In genomic region chr12:4943067-4943937, GRCh38 we compare ENCODE assay signal across 12 cellular contexts. TPM values are rescaled to one million over a fixed set of nuclear protein-coding genes. Genes with fewer than 3 reads are reported as not detected.
DNase-seq lines count a peak whose midpoint lies in the region; ATAC-seq lines count a peak whose summit lies in the region.
"Had no signal": no experiment of that assay in that cellular context is flagged by ENCODE, and none has a peak within 500 bp of the region (broad histone marks: within the 10 kb centered on the region; RNA-seq: fewer than 3 reads in every experiment).

No MANE protein-coding gene starts in this region.

- peak overlapping the region in 4 of 8 donors; percentile 10 to 51 (median 38) for H3K4me3 Mint-ChIP-seq in naive B cell
- H3K4me3 Mint-ChIP-seq: GM23338, neural crest cell had no signal

- H3K4me1 Mint-ChIP-seq in naive B cell = peaks cover 17 to 19% (median 19%) of the 10 kb centered on the region in 3 donors

- peaks cover 0 to 7% (median 5%) of the 10 kb centered on the region in 3 donors for H3K27me3 Mint-ChIP-seq in naive B cell

- peaks cover 0 to 1% (median 0%) of the 10 kb centered on the region in 7 donors for H3K9me3 Mint-ChIP-seq in naive B cell
- H3K9me3 Mint-ChIP-seq: GM23338, neural crest cell had no signal

- peak; percentile 84 for ATAC-seq in GM19023 (IDR thresholded peaks at IDR 0.05; ENCODE audit: unreplicated experiment)
- ATAC-seq in GM21576 (IDR thresholded peaks at IDR 0.05; ENCODE audit: unreplicated experiment) = peak; percentile 87
- peak; percentile 81 for ATAC-seq in HG03139 (IDR thresholded peaks at IDR 0.05; ENCODE audit: unreplicated experiment)
- peak; percentile 73 to 91 for ATAC-seq in naive B cell (ENCODE audit: low read depth in 2 of 2)
- ATAC-seq: GM23338 had no signal

- DNase-seq in naive B cell (peak; percentile 9), NCI-H2029 (lab: John Stamatoyannopoulos, UW) (no peak), NCI-H187 (lab: John Stamatoyannopoulos, UW) (no peak)
- DNase-seq in stimulated activated naive CD4-positive, alpha-beta T cell treated with Interleukin-2 at 50 U/mL for 16 hours (lab: John Stamatoyannopoulos, UW) = no peak
- DNase-seq: central memory CD4-positive, alpha-beta T cell; NCI-H345 had no signal

- H3K27ac Mint-ChIP-seq in naive B cell = peak overlapping the region in 1 of 6 donors; percentile 6
- H3K27ac Mint-ChIP-seq: GM23338 had no signal

- H3K36me3 Mint-ChIP-seq in naive B cell = no peaks in the 10 kb centered on the region

RNA-seq across cellular contexts. Expression of gene KCNA1, which starts 33.6 kb away (rescaled TPM):
- not detected for polyA plus RNA-seq in naive B cell (ENCODE audit: low read depth in 6 of 6)
- polyA plus RNA-seq: fibroblast of lung had no signal
